15 cellular contexts compared by ENCODE assay signal in the genomic region with DNA sequence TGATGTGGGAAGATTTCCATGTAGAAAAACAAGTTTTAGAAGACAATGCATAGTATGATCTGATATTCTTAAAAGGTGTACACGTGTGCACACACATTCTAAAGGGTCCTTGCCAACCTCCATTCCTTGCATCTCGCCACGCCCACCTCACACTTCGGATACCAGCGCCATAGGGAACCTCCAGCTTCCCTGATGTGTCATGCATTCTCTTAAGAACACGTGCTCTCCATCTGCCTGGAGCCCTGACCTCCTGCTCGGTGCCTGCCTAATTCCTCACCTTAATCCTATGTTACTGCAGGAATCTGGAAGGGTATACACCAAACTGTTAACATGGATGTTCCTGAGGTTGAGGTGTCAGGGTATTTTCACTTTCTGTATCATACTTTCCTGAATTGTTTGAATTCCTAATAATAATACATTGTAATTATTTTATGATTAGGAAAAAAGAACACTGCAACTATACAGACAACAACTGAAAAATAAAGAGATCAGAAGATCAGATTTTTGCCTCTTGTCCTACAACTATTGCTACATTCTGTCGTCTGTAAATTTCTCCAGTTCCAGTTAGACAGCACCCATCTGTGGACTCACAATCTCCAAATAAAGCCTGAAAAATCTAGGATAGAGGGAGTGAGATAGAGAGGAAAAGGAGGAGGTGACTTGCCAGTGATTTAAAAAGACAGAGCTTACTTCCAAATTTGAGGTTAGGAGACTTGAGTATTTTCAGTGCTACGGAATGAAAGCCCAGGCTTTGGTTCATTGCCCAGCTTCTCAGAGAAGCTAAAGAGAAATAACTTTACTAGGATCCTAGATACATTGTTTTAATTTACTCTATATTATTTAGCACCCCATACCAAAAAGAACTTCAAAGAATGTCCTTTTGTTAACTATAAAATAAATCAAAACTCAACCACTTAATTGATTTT.
DNase-seq lines count a peak whose midpoint lies in the region; ATAC-seq, FAIRE-seq and TF ChIP-seq lines count a peak whose summit lies in the region.
"Had no signal": no experiment of that assay in that cellular context is flagged by ENCODE, and none has a peak within 500 bp of the region (broad histone marks: within the 10 kb centered on the region; RNA-seq: fewer than 3 reads in every experiment).

No MANE protein-coding gene starts in this region.

- 26 to 49% methylated on average over 4 to 9 of the region's 9 CpGs for WGBS in gastroesophageal sphincter (ENCODE audit: low coverage in 1 of 2), 2 donors

- H4K20me1 ChIP-seq in astrocyte (ENCODE audit: insufficient read depth, low read length) = no peaks in the 10 kb centered on the region

- CTCF ChIA-PET in activated CD8-positive, alpha-beta T cell treated with anti-CD3 and anti-CD28 coated beads for 36 hours (lab: Charles Lee) = no interaction called here

- peaks cover 2% of the 10 kb centered on the region for H3K9me3 Mint-ChIP-seq in astrocyte (ENCODE audit: unreplicated experiment)
- H3K9me3 Mint-ChIP-seq in activated CD8-positive, alpha-beta T cell treated with anti-CD3 and anti-CD28 coated beads for 36 hours = no peaks in the 10 kb centered on the region
- H3K9me3 Mint-ChIP-seq: activated CD4-positive, alpha-beta T cell treated with anti-CD3 and anti-CD28 coated beads, Interleukin-2, amount 10 ng/mL, durations not matched to agents 7 days and 5 days; naive thymus-derived CD4-positive, alpha-beta T cell had no signal

- intact Hi-C loops in left ventricle myocardium inferior (cut with micrococcal nuclease) (no loop called here), cardiac septum (cut with DNase I) (no loop called here), uterus (cut with DNase I; ENCODE audit: low total_unique reads) (no loop called here)
- intact Hi-C loops in activated CD8-positive, alpha-beta T cell treated with anti-CD3 and anti-CD28 coated beads for 36 hours (cut with micrococcal nuclease) = no loop called here

- H3K9ac ChIP-seq in astrocyte (ENCODE audit: low read length) = no peak overlapping the region

- H3K4me2 ChIP-seq in astrocyte (ENCODE audit: low read length) = no peak overlapping the region

- POLR2A ChIA-PET in activated CD8-positive, alpha-beta T cell treated with anti-CD3 and anti-CD28 coated beads for 36 hours (lab: Charles Lee) = no interaction called here

- peak overlapping the region; percentile 40 for H2AFZ ChIP-seq in astrocyte (ENCODE audit: low read depth, low read length)

- H3K27me3 Mint-ChIP-seq in astrocyte (ENCODE audit: low read depth, unreplicated experiment) = no peaks in the 10 kb centered on the region
- H3K27me3 Mint-ChIP-seq in activated CD8-positive, alpha-beta T cell treated with anti-CD3 and anti-CD28 coated beads for 36 hours = peaks cover under 1% of the 10 kb centered on the region

- H3K9me3 ChIP-seq in left ventricle myocardium inferior (replicated peaks) = no peaks in the 10 kb centered on the region
- H3K9me3 ChIP-seq in astrocyte (ENCODE audit: insufficient read depth, low read depth, low read length) = no peaks in the 10 kb centered on the region
- no peaks in the 10 kb centered on the region for H3K9me3 ChIP-seq in gastroesophageal sphincter
- no peaks in the 10 kb centered on the region for H3K9me3 ChIP-seq in uterus
- H3K9me3 ChIP-seq: upper lobe of left lung had no signal

- H3K36me3 ChIP-seq in left ventricle myocardium inferior = no peaks in the 10 kb centered on the region
- no peaks in the 10 kb centered on the region for H3K36me3 ChIP-seq in astrocyte (ENCODE audit: insufficient read depth, low read length)
- H3K36me3 ChIP-seq in gastroesophageal sphincter = no peaks in the 10 kb centered on the region
- no peaks in the 10 kb centered on the region for H3K36me3 ChIP-seq in uterus
- H3K36me3 ChIP-seq: upper lobe of left lung had no signal

- peaks cover 28% of the 10 kb centered on the region for H3K4me1 Mint-ChIP-seq in astrocyte (ENCODE audit: low read depth, unreplicated experiment)
- no peaks in the 10 kb centered on the region for H3K4me1 Mint-ChIP-seq in activated CD8-positive, alpha-beta T cell treated with anti-CD3 and anti-CD28 coated beads for 36 hours (ENCODE audit: low read depth)
- H3K4me1 Mint-ChIP-seq: activated CD4-positive, alpha-beta T cell treated with anti-CD3 and anti-CD28 coated beads, Interleukin-2, amount 10 ng/mL, durations not matched to agents 7 days and 5 days had no signal

- no peaks in the 10 kb centered on the region for H3K79me2 ChIP-seq in astrocyte (ENCODE audit: insufficient read depth, low read length)

- no peaks in the 10 kb centered on the region for H3K27me3 ChIP-seq in left ventricle myocardium inferior (ENCODE audit: low read depth)
- H3K27me3 ChIP-seq in astrocyte (ENCODE audit: insufficient read depth, low read length) = no peaks in the 10 kb centered on the region
- no peaks in the 10 kb centered on the region for H3K27me3 ChIP-seq in gastroesophageal sphincter
- no peaks in the 10 kb centered on the region for H3K27me3 ChIP-seq in uterus
- H3K27me3 ChIP-seq: upper lobe of left lung had no signal

- peak overlapping the region; percentile 52 for H3K27ac ChIP-seq in left ventricle myocardium inferior (replicated peaks)
- H3K27ac ChIP-seq in astrocyte (ENCODE audit: low read depth, low read length) = no peak overlapping the region
- peak overlapping the region in 3 of 4 donors; percentile 61 to 68 (median 64) for H3K27ac ChIP-seq in gastroesophageal sphincter
- peak overlapping the region; percentile 38 to 73 for H3K27ac ChIP-seq in uterus
- H3K27ac ChIP-seq: upper lobe of left lung had no signal

- TF ChIP-seq CTCF in left ventricle myocardium inferior (IDR thresholded peaks at IDR 0.05; ENCODE audit: borderline replicate concordance) = no peak
- TF ChIP-seq CTCF in astrocyte (IDR thresholded peaks at IDR 0.05; ENCODE audit: insufficient read depth, low read depth, low read length) = no peak
- TF ChIP-seq CTCF in gastroesophageal sphincter (IDR thresholded peaks at IDR 0.05) = no peak
- TF ChIP-seq CTCF in uterus (IDR thresholded peaks at IDR 0.05) = no peak
- no peak for TF ChIP-seq CTCF in activated CD8-positive, alpha-beta T cell treated with anti-CD3 and anti-CD28 coated beads for 36 hours (IDR thresholded peaks at IDR 0.05)

- FAIRE-seq in astrocyte (lab: Jason Lieb, UNC) = peak; percentile 52
- FAIRE-seq: GM12892, kidney had no signal

- H3K4me3 Mint-ChIP-seq in astrocyte (ENCODE audit: unreplicated experiment) = no peak overlapping the region
- H3K4me3 Mint-ChIP-seq in activated CD8-positive, alpha-beta T cell treated with anti-CD3 and anti-CD28 coated beads for 36 hours = no peak overlapping the region
- H3K4me3 Mint-ChIP-seq: activated CD4-positive, alpha-beta T cell treated with anti-CD3 and anti-CD28 coated beads, Interleukin-2, amount 10 ng/mL, durations not matched to agents 7 days and 5 days; naive thymus-derived CD4-positive, alpha-beta T cell had no signal

- TF ChIP-seq POLR2A in gastroesophageal sphincter (IDR thresholded peaks at IDR 0.05) (no peak), uterus (IDR thresholded peaks at IDR 0.05) (no peak)

- DNase-seq in left ventricle myocardium inferior = no peak
- DNase-seq in cardiac septum (ENCODE audit: low spot score) = no peak
- peak; percentile 68 for DNase-seq in astrocyte (ENCODE audit: low read depth)
- no peak for DNase-seq in uterus
- no peak for DNase-seq in activated CD8-positive, alpha-beta memory T cell treated with anti-CD3 and anti-CD28 coated beads for 24 hours
- no peak for DNase-seq in activated CD8-positive, alpha-beta T cell treated with anti-CD3 and anti-CD28 coated beads for 36 hours
- no peak for DNase-seq in stimulated activated CD4-positive, alpha-beta T cell treated with anti-CD3 and anti-CD28 coated beads, Interleukin-12 subunit alpha, Interleukin-12 subunit beta, amount 100 ng/mL, for 4 hours
- DNase-seq: activated CD4-positive, alpha-beta T cell treated with anti-CD3 and anti-CD28 coated beads, Interleukin-2, amount 10 ng/mL, durations not matched to agents 7 days and 5 days; central memory CD4-positive, alpha-beta T cell; DMS 273 treated with DMSO at 0.1 percent for 48 hours; kidney; naive thymus-derived CD4-positive, alpha-beta T cell; upper lobe of left lung had no signal

- H3K4me3 ChIP-seq in left ventricle myocardium inferior = no peak overlapping the region
- no peak overlapping the region for H3K4me3 ChIP-seq in astrocyte (ENCODE audit: insufficient read depth, low read depth, low read length)
- no peak overlapping the region for H3K4me3 ChIP-seq in gastroesophageal sphincter
- no peak overlapping the region for H3K4me3 ChIP-seq in uterus
- H3K4me3 ChIP-seq: upper lobe of left lung had no signal

- TF ChIP-seq EP300 in gastroesophageal sphincter (IDR thresholded peaks at IDR 0.05) = no peak

- H3K4me1 ChIP-seq in left ventricle myocardium inferior = peaks cover 42% of the 10 kb centered on the region
- peaks cover 32% of the 10 kb centered on the region for H3K4me1 ChIP-seq in astrocyte (ENCODE audit: insufficient read depth, low read length)
- peaks cover 0 to 37% (median 3%) of the 10 kb centered on the region in 3 donors for H3K4me1 ChIP-seq in gastroesophageal sphincter
- H3K4me1 ChIP-seq in uterus = no peaks in the 10 kb centered on the region

- ATAC-seq in gastroesophageal sphincter = no peak
- no peak for ATAC-seq in activated CD8-positive, alpha-beta T cell treated with anti-CD3 and anti-CD28 coated beads for 36 hours
- ATAC-seq: naive thymus-derived CD4-positive, alpha-beta T cell had no signal

- no peaks in the 10 kb centered on the region for H3K36me3 Mint-ChIP-seq in astrocyte (ENCODE audit: low read depth, unreplicated experiment)
- no peaks in the 10 kb centered on the region for H3K36me3 Mint-ChIP-seq in activated CD8-positive, alpha-beta T cell treated with anti-CD3 and anti-CD28 coated beads for 36 hours (ENCODE audit: low read depth)

- peak overlapping the region; percentile 60 for H3K27ac Mint-ChIP-seq in astrocyte (ENCODE audit: unreplicated experiment)
- no peak overlapping the region for H3K27ac Mint-ChIP-seq in activated CD8-positive, alpha-beta T cell treated with anti-CD3 and anti-CD28 coated beads for 36 hours
- H3K27ac Mint-ChIP-seq: activated CD4-positive, alpha-beta T cell treated with anti-CD3 and anti-CD28 coated beads, Interleukin-2, amount 10 ng/mL, durations not matched to agents 7 days and 5 days; naive thymus-derived CD4-positive, alpha-beta T cell had no signal
